In the genomic region with DNA sequence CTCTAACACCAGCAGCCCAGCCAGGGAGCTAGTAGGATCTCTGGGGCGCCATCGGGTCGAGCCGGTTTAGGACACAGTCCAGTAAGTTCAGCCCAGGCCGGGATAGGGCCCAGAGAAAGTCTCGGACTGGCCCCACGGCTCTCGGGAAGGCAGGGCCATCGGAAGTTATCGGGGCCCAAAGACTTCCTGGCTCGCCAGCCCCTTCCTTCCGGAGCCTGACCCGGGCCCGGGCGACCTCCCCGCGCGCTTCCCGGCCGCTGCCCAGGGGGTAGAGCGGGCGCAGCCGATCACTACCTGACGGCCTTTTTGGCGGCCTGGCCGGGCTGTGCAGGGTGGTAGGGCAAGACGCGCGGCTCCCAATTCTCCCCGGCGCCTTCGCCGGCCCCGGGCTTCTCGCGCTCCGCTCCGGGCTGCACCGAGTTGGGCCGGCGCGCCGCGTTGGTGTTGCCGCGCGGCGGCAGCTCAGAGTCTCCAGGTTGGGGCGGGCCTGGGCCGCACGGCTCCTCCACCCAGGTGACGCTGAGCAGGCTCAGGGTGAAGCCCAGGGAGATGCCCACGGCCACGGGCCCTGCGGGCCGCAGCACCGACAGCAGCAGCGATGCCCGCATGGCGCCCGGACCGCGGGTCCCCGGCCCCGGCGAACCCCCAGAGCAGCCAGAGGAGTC, we compare ENCODE assay signal across 8 cellular contexts. TPM values are rescaled to one million over a fixed set of nuclear protein-coding genes. Genes with fewer than 3 reads are reported as not detected.
DNase-seq lines count a peak whose midpoint lies in the region; ATAC-seq and TF ChIP-seq lines count a peak whose summit lies in the region.

No MANE protein-coding gene starts in this region.

- peaks cover 18% of the 10 kb centered on the region for H3K4me1 Mint-ChIP-seq in activated naive CD8-positive, alpha-beta T cell (ENCODE audit: low read depth)

- intact Hi-C loops in gastrocnemius medialis (cut with DNase I; ENCODE audit: low total_unique reads), result loop anchor here (2.0 to 5.0 kb wide), 4 partner anchors 28 to 156 kb away; partner anchors contain the start of genes DNPEP and OBSL1

- DNase-seq in NCI-H510A (lab: John Stamatoyannopoulos, UW) (peak; percentile 57), NCI-H510A treated with DMSO at 0.1 percent for 48 hours (lab: John Stamatoyannopoulos, UW) (no peak), HT1080 (ENCODE audit: low read depth) (peak; percentile 43), right atrium auricular region (ENCODE audit: low spot score) (no peak), gastrocnemius medialis (no peak), COLO829 (ENCODE audit: low spot score) (no peak)

- TF ChIP-seq CTCF in right atrium auricular region (IDR thresholded peaks at IDR 0.05) (no peak), gastrocnemius medialis (IDR thresholded peaks at IDR 0.05 in 4 of 5, conservative IDR thresholded peaks at IDR 0.05 in 1 of 5) (no peak)

- H3K36me3 ChIP-seq in right atrium auricular region (peaks cover 30% of the 10 kb centered on the region), gastrocnemius medialis (peaks cover 0 to 23% of the 10 kb centered on the region in 2 donors)

- H3K4me3 Mint-ChIP-seq in activated naive CD8-positive, alpha-beta T cell, result peak overlapping the region; percentile 93

- H3K9me3 ChIP-seq in right atrium auricular region (no peaks in the 10 kb centered on the region), gastrocnemius medialis (no peaks in the 10 kb centered on the region)

- H3K27ac ChIP-seq in right atrium auricular region, result peak overlapping the region; percentile 94
- H3K27ac ChIP-seq in gastrocnemius medialis, result peak overlapping the region; percentile 75 to 96 (median 88)

- H3K27ac Mint-ChIP-seq in activated naive CD8-positive, alpha-beta T cell, result peak overlapping the region; percentile 50

- H3K27me3 ChIP-seq in right atrium auricular region, result no peaks in the 10 kb centered on the region
- H3K27me3 ChIP-seq in gastrocnemius medialis, result no peaks in the 10 kb centered on the region

- H3K27me3 Mint-ChIP-seq in activated naive CD8-positive, alpha-beta T cell, result peaks cover 7% of the 10 kb centered on the region

- H3K9me3 Mint-ChIP-seq in activated naive CD8-positive, alpha-beta T cell (ENCODE audit: low read depth), result no peaks in the 10 kb centered on the region

- no peak for TF ChIP-seq POLR2A in gastrocnemius medialis (IDR thresholded peaks at IDR 0.05)

- peak; percentile 24 for ATAC-seq in GM21526 (IDR thresholded peaks at IDR 0.05; ENCODE audit: low FRiP score, unreplicated experiment)
- ATAC-seq in gastrocnemius medialis, result peak; percentile 43 to 50

- H3K4me1 ChIP-seq in right atrium auricular region (peaks cover 0 to 45% of the 10 kb centered on the region in 2 donors), gastrocnemius medialis (peaks cover 18 to 23% of the 10 kb centered on the region in 2 donors)

- H3K4me3 ChIP-seq in right atrium auricular region (peak overlapping the region; percentile 52 to 77), gastrocnemius medialis (peak overlapping the region; percentile 63 to 79 (median 74))

- in situ Hi-C loops in gastrocnemius medialis (cut with MboI; ENCODE audit: low sequenced_read_pairs in 4 of 4), result loop anchor here in 1 of 4 donors (25.0 kb wide), 1 partner anchor 256 kb away; the partner anchor contains the start of gene DNAJB2

- peaks cover 2% of the 10 kb centered on the region for H3K36me3 Mint-ChIP-seq in activated naive CD8-positive, alpha-beta T cell

RNA-seq across cellular contexts. Expression of gene CHPF, which starts 0.5 kb away (rescaled TPM):
- 126 and 132 TPM in 2 replicates for total RNA-seq in HT1080 (2014; rRNA removed; shearing (Covaris generic))
- 144 and 151 TPM in 2 replicates for polyA plus RNA-seq in HT1080 (2015; cell fraction: cytosol; rRNA removed)
- polyA plus RNA-seq in HT1080 (2015; cell fraction: nucleus; rRNA removed), result 126 and 139 TPM in 2 replicates
- total RNA-seq in right atrium auricular region (100 to 1,000 TPM; 206 to 228 TPM), gastrocnemius medialis (10 to 100 TPM; 21.0 to 50.5 (median 37.2) TPM)

RNA-seq across cellular contexts. Expression of gene TMEM198, which starts 0.8 kb away (rescaled TPM):
- total RNA-seq in HT1080 (2014; rRNA removed; shearing (Covaris generic)), result 1.8 and 2.0 TPM in 2 replicates
- 1.5 and 1.9 TPM in 2 replicates for polyA plus RNA-seq in HT1080 (2015; cell fraction: cytosol; rRNA removed)
- polyA plus RNA-seq in HT1080 (2015; cell fraction: nucleus; rRNA removed), result 18.7 and 20.0 TPM in 2 replicates
- 1 to 10 TPM; 1.8 to 4.3 TPM for total RNA-seq in right atrium auricular region
- total RNA-seq in gastrocnemius medialis, result 1 to 10 TPM in 3 of 4 donors, under 1 TPM in 1; 0.87 to 6.7 (median 3.3) TPM

RNA-seq across cellular contexts. Expression of gene OBSL1, which starts 28.3 kb away (rescaled TPM):
- total RNA-seq in HT1080 (2014; rRNA removed; shearing (Covaris generic)), result 71.0 and 80.8 TPM in 2 replicates
- 49.2 and 49.6 TPM in 2 replicates for polyA plus RNA-seq in HT1080 (2015; cell fraction: cytosol; rRNA removed)
- polyA plus RNA-seq in HT1080 (2015; cell fraction: nucleus; rRNA removed), result 158 and 169 TPM in 2 replicates
- total RNA-seq in right atrium auricular region, result 100 to 1,000 TPM; 150 to 157 TPM
- total RNA-seq in gastrocnemius medialis, result 10 to 100 TPM; 47.9 to 72.9 (median 56.5) TPM

RNA-seq across cellular contexts. Expression of gene ASIC4, which starts 28.8 kb away (rescaled TPM):
- total RNA-seq in HT1080 (2014; rRNA removed; shearing (Covaris generic)), result not detected in 2 replicates
- not detected in 2 replicates for polyA plus RNA-seq in HT1080 (2015; cell fraction: cytosol; rRNA removed)
- 0.03 TPM in 1 of 2 replicates, not detected in the other for polyA plus RNA-seq in HT1080 (2015; cell fraction: nucleus; rRNA removed)
- total RNA-seq in right atrium auricular region (not detected), gastrocnemius medialis (under 1 TPM in 1 of 4 donors, not detected in 3; 0.11 TPM)

RNA-seq across cellular contexts. Expression of gene INHA, which starts 29.0 kb away (rescaled TPM):
- not detected in 2 replicates for total RNA-seq in HT1080 (2014; rRNA removed; shearing (Covaris generic))
- polyA plus RNA-seq in HT1080 (2015; cell fraction: cytosol; rRNA removed), result 0.16 and 0.31 TPM in 2 replicates
- polyA plus RNA-seq in HT1080 (2015; cell fraction: nucleus; rRNA removed), result 3.9 and 4.8 TPM in 2 replicates
- total RNA-seq in right atrium auricular region (10 to 100 TPM in 1 of 2 donors, 1 to 10 TPM in 1; 1.0 to 28.3 TPM), gastrocnemius medialis (1 to 10 TPM in 1 of 4 donors, under 1 TPM in 1, not detected in 2; 0.29 to 3.5 TPM)

Comparison
In these comparisons a context has a peak if more than half of its experiments do, and no peak if none do; other contexts are left out.
1. DNase-seq: peak in NCI-H510A (single experiment) and HT1080 (single experiment); none in NCI-H510A treated with DMSO at 0.1 percent for 48 hours (single experiment), right atrium auricular region (single experiment), gastrocnemius medialis (0 of 2) and COLO829 (single experiment).